1 cellular context compared by ENCODE assay signal in genomic region chr6:41503435-41503768, GRCh38.
TF ChIP-seq lines count a peak whose summit lies in the region.

No MANE protein-coding gene starts in this region.

TF ChIP-seq in HepG2, 621 proteins besides CTCF, POLR2A, EP300 and RAD21 (continued from another document):
- TF ChIP-seq SNAI1 (CRISPR knock-in tag; IDR thresholded peaks at IDR 0.05; ENCODE audit: borderline replicate concordance) = 0 out of 2 replicates have a peak, but pooled peaks have one; percentile 35
